Comparison of ENCODE assay signal across 23 cellular contexts in genomic region chr5:94994465-94994996, GRCh38.
"Had no signal": no experiment of that assay in that cellular context is flagged by ENCODE, and none has a peak within 500 bp of the region (broad histone marks: within the 10 kb centered on the region; RNA-seq: fewer than 3 reads in every experiment).

No MANE protein-coding gene starts in this region.

- H3K4me3 Mint-ChIP-seq: activated CD4-positive, alpha-beta T cell treated with anti-CD3 and anti-CD28 coated beads for 36 hours; activated CD8-positive, alpha-beta memory T cell treated with anti-CD3 and anti-CD28 coated beads, Interleukin-2, amount 10 ng/mL, durations not matched to agents 7 days and 5 days; activated CD8-positive, alpha-beta T cell treated with anti-CD3 and anti-CD28 coated beads for 36 hours; activated naive CD4-positive, alpha-beta T cell treated with anti-CD3 and anti-CD28 coated beads, Interleukin-2, amount 10 ng/mL, durations not matched to agents 7 days and 5 days; activated naive CD8-positive, alpha-beta T cell treated with anti-CD3 and anti-CD28 coated beads, Interleukin-2, amount 50 U/mL, for 24 hours; neural crest cell; T-cell; T-helper 2 cell treated with Interferon-gamma antibody and Interleukin-4, amounts not matched to agents 5 μg/mL and 100 μg/mL, for 36 hours; WTC11 had no signal

- H3K27me3 Mint-ChIP-seq: activated CD4-positive, alpha-beta T cell treated with anti-CD3 and anti-CD28 coated beads for 36 hours; activated CD8-positive, alpha-beta memory T cell treated with anti-CD3 and anti-CD28 coated beads, Interleukin-2, amount 10 ng/mL, durations not matched to agents 7 days and 5 days; activated CD8-positive, alpha-beta T cell treated with anti-CD3 and anti-CD28 coated beads for 36 hours; activated naive CD4-positive, alpha-beta T cell treated with anti-CD3 and anti-CD28 coated beads, Interleukin-2, amount 10 ng/mL, durations not matched to agents 7 days and 5 days; activated naive CD8-positive, alpha-beta T cell treated with anti-CD3 and anti-CD28 coated beads, Interleukin-2, amount 50 U/mL, for 24 hours; naive B cell; T-cell had no signal

- DNase-seq: activated CD4-positive, alpha-beta T cell treated with anti-CD3 and anti-CD28 coated beads for 36 hours; activated CD8-positive, alpha-beta memory T cell treated with anti-CD3 and anti-CD28 coated beads, Interleukin-2, amount 10 ng/mL, durations not matched to agents 7 days and 5 days; activated CD8-positive, alpha-beta T cell treated with anti-CD3 and anti-CD28 coated beads for 36 hours; activated effector memory CD4-positive, alpha-beta T cell treated with anti-CD3 and anti-CD28 coated beads, Interleukin-2, amount 50 U/mL, for 16 hours; activated naive CD4-positive, alpha-beta T cell treated with anti-CD3 and anti-CD28 coated beads, Interleukin-2, amount 10 ng/mL, durations not matched to agents 7 days and 5 days; activated naive CD8-positive, alpha-beta T cell treated with anti-CD3 and anti-CD28 coated beads, Interleukin-2, amount 50 U/mL, for 24 hours; activated T-cell treated with anti-CD3 and anti-CD28 coated beads for 4 hours; dermis blood vessel endothelial cell; effector CD8-positive, alpha-beta T cell; hippocampal formation; left cardiac atrium; mucosa of descending colon; naive B cell; retina; stimulated activated CD4-positive, alpha-beta T cell treated with anti-CD3 and anti-CD28 coated beads, Interleukin-2, amount 100 ng/mL, for 48 hours; stimulated activated CD8-positive, alpha-beta memory T cell treated with anti-CD3 and anti-CD28 coated beads, Interleukin-4, amount 100 ng/mL, for 48 hours; stimulated activated naive CD4-positive, alpha-beta T cell; T-cell had no signal

- H3K4me3 ChIP-seq: cardiac muscle cell, esophagus muscularis mucosa, mucosa of descending colon had no signal

- H3K36me3 ChIP-seq: cardiac muscle cell, esophagus muscularis mucosa had no signal

- H3K9me3 Mint-ChIP-seq: activated CD8-positive, alpha-beta T cell treated with anti-CD3 and anti-CD28 coated beads for 36 hours; activated naive CD4-positive, alpha-beta T cell treated with anti-CD3 and anti-CD28 coated beads, Interleukin-2, amount 10 ng/mL, durations not matched to agents 7 days and 5 days; activated naive CD8-positive, alpha-beta T cell treated with anti-CD3 and anti-CD28 coated beads, Interleukin-2, amount 50 U/mL, for 24 hours; naive B cell; T-cell; T-helper 2 cell treated with Interferon-gamma antibody and Interleukin-4, amounts not matched to agents 5 μg/mL and 100 μg/mL, for 36 hours; WTC11 had no signal

- H3K36me3 Mint-ChIP-seq: activated CD8-positive, alpha-beta memory T cell treated with anti-CD3 and anti-CD28 coated beads, Interleukin-2, amount 10 ng/mL, durations not matched to agents 7 days and 5 days; activated naive CD4-positive, alpha-beta T cell treated with anti-CD3 and anti-CD28 coated beads, Interleukin-2, amount 10 ng/mL, durations not matched to agents 7 days and 5 days; naive B cell; T-cell; WTC11 had no signal

- H3K27ac ChIP-seq: cardiac muscle cell, esophagus muscularis mucosa had no signal

- H3K9me3 ChIP-seq: esophagus muscularis mucosa, mucosa of descending colon had no signal

- H3K27me3 ChIP-seq: cardiac muscle cell, esophagus muscularis mucosa had no signal

- H3K4me1 ChIP-seq: esophagus muscularis mucosa had no signal

- ATAC-seq: activated CD4-positive, alpha-beta T cell treated with anti-CD3 and anti-CD28 coated beads for 36 hours; activated CD8-positive, alpha-beta memory T cell treated with anti-CD3 and anti-CD28 coated beads, Interleukin-2, amount 10 ng/mL, durations not matched to agents 7 days and 5 days; activated CD8-positive, alpha-beta T cell treated with anti-CD3 and anti-CD28 coated beads for 36 hours; activated naive CD8-positive, alpha-beta T cell treated with anti-CD3 and anti-CD28 coated beads, Interleukin-2, amount 50 U/mL, for 24 hours; left cardiac atrium; mucosa of descending colon; T-cell; WTC11 had no signal

- H3K4me1 Mint-ChIP-seq: activated CD4-positive, alpha-beta T cell treated with anti-CD3 and anti-CD28 coated beads for 36 hours; activated CD8-positive, alpha-beta memory T cell treated with anti-CD3 and anti-CD28 coated beads, Interleukin-2, amount 10 ng/mL, durations not matched to agents 7 days and 5 days; activated naive CD4-positive, alpha-beta T cell treated with anti-CD3 and anti-CD28 coated beads, Interleukin-2, amount 10 ng/mL, durations not matched to agents 7 days and 5 days; activated naive CD8-positive, alpha-beta T cell treated with anti-CD3 and anti-CD28 coated beads, Interleukin-2, amount 50 U/mL, for 24 hours; naive B cell; T-cell had no signal

- H3K27ac Mint-ChIP-seq: activated CD4-positive, alpha-beta T cell treated with anti-CD3 and anti-CD28 coated beads for 36 hours; activated CD8-positive, alpha-beta memory T cell treated with anti-CD3 and anti-CD28 coated beads, Interleukin-2, amount 10 ng/mL, durations not matched to agents 7 days and 5 days; activated CD8-positive, alpha-beta T cell treated with anti-CD3 and anti-CD28 coated beads for 36 hours; activated naive CD4-positive, alpha-beta T cell treated with anti-CD3 and anti-CD28 coated beads, Interleukin-2, amount 10 ng/mL, durations not matched to agents 7 days and 5 days; activated naive CD8-positive, alpha-beta T cell treated with anti-CD3 and anti-CD28 coated beads, Interleukin-2, amount 50 U/mL, for 24 hours; naive B cell; T-cell; T-helper 2 cell treated with Interferon-gamma antibody and Interleukin-4, amounts not matched to agents 5 μg/mL and 100 μg/mL, for 36 hours; WTC11 had no signal
